24 cellular contexts compared by ENCODE assay signal in the genomic region with DNA sequence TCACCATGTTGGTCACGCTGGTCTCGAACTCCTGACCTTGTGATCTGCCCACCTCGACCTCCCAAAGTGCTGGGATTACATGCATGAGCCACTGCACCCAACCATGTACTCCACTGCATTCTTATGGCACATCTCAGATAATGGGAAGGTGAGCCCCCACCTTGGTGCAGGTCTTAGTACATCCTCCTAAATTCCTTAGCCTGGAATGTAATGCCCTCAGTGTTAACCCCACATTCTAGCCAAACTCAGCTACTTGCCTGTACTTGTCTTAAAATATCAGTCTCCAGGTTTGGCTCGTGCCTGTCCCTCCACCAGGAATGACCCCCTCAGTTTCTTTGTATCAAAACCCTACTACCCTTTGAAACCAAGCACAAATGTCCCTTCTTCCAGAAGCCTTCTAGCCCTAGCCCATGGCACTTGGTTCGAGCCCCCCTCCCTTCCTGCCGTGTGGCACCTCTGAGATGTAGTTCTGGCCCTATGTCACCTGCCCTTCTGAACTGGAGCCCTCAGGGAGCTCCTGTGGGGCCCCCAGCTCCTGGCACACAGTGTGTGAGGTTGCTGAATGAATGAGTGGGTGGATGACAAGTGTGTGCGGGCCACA. TPM values are rescaled to one million over a fixed set of nuclear protein-coding genes. Genes with fewer than 3 reads are reported as not detected.
DNase-seq lines count a peak whose midpoint lies in the region; ATAC-seq and TF ChIP-seq lines count a peak whose summit lies in the region.
"Had no signal": no experiment of that assay in that cellular context is flagged by ENCODE, and none has a peak within 500 bp of the region (broad histone marks: within the 10 kb centered on the region; RNA-seq: fewer than 3 reads in every experiment).

No MANE protein-coding gene starts in this region.

- H3K4me1 Mint-ChIP-seq in mesothelial cell of epicardium, result peaks cover 16% of the 10 kb centered on the region

- no peaks in the 10 kb centered on the region for H3K9me3 ChIP-seq in HEK293 (ENCODE audit: control insufficient read depth, insufficient read depth, low read depth, low read length)
- no peaks in the 10 kb centered on the region for H3K9me3 ChIP-seq in mammary epithelial cell (replicated peaks; ENCODE audit: insufficient read depth, low read length)
- H3K9me3 ChIP-seq in osteoblast (ENCODE audit: low read depth, low read length), result no peaks in the 10 kb centered on the region
- H3K9me3 ChIP-seq: A549, BE2C, Peyer's patch had no signal

- CTCF ChIA-PET in HEK293 (lab: Yijun Ruan, JAX), result interaction anchor here (0.6 to 0.7 kb wide), 2 partner anchors 34 to 205 kb away, joined by 3 read pairs; no protein-coding TSS in a partner anchor
- CTCF ChIA-PET in mammary epithelial cell (lab: Charles Lee; ENCODE audit: low non-redundant PET), result interaction anchor here (0.6 kb wide), 1 partner anchor 257 kb away, joined by 3 read pairs; no protein-coding TSS in a partner anchor

- WGBS in mammary epithelial cell (ENCODE audit: low coverage, missing lambda C conversion rate), result 19% methylated on average over 7 of the region's 7 CpGs

- H3K79me2 ChIP-seq in mammary epithelial cell (ENCODE audit: insufficient read depth, low read length), result no peaks in the 10 kb centered on the region
- H3K79me2 ChIP-seq in osteoblast (ENCODE audit: insufficient read depth, low read length), result no peaks in the 10 kb centered on the region

- in situ Hi-C loops in mammary epithelial cell (cut with MboI; ENCODE audit: low sequenced_read_pairs in 2 of 2), result no loop called here

- dilution Hi-C loops in mammary epithelial cell (cut with HindIII; ENCODE audit: low sequenced_read_pairs), result no loop called here

- POLR2A ChIA-PET in HEK293 (lab: Yijun Ruan, JAX), result interaction anchor here (0.6 kb wide), 1 partner anchor 690 kb away, joined by 3 read pairs; no protein-coding TSS in a partner anchor

- H3K4me3 Mint-ChIP-seq in mesothelial cell of epicardium, result no peak overlapping the region
- H3K4me3 Mint-ChIP-seq: HFFc6 had no signal

- intact Hi-C loops in mammary epithelial cell (cut with micrococcal nuclease) (no loop called here), sciatic nerve (cut with DNase I) (no loop called here)

- no peak for TF ChIP-seq CTCF in HEK293 (tag by site-specific recombination; IDR thresholded peaks at IDR 0.05)
- no peak for TF ChIP-seq CTCF in mammary epithelial cell (conservative IDR thresholded peaks at IDR 0.05 in 1 of 2, IDR thresholded peaks at IDR 0.05 in 1 of 2; ENCODE audit: extremely low read depth in 1 of 2, insufficient read depth in 1 of 2, low read depth in 1 of 2, low read length in 2 of 2)
- TF ChIP-seq CTCF in osteoblast (IDR thresholded peaks at IDR 0.05; ENCODE audit: extremely low read depth, low read depth, low read length), result no peak
- TF ChIP-seq CTCF in GM10266 (IDR thresholded peaks at IDR 0.05; ENCODE audit: control insufficient read depth, insufficient read depth, low read depth, missing control alignments), result no peak
- no peak for TF ChIP-seq CTCF in mesothelial cell of epicardium (IDR thresholded peaks at IDR 0.05; ENCODE audit: unreplicated experiment)

- H4K20me1 ChIP-seq in mammary epithelial cell (ENCODE audit: insufficient read depth, low read length), result no peaks in the 10 kb centered on the region
- no peaks in the 10 kb centered on the region for H4K20me1 ChIP-seq in osteoblast (ENCODE audit: insufficient read depth, low read length)

- no peaks in the 10 kb centered on the region for H3K36me3 Mint-ChIP-seq in mesothelial cell of epicardium
- H3K36me3 Mint-ChIP-seq: IgD-negative memory B cell had no signal

- no peaks in the 10 kb centered on the region for H3K4me1 ChIP-seq in HEK293 (ENCODE audit: control insufficient read depth, insufficient read depth, low read length)
- peaks cover 32% of the 10 kb centered on the region for H3K4me1 ChIP-seq in mammary epithelial cell (ENCODE audit: insufficient read depth, low read length)
- H3K4me1 ChIP-seq in osteoblast (ENCODE audit: insufficient read depth, low read length), result peaks cover 5% of the 10 kb centered on the region
- H3K4me1 ChIP-seq: A549, BE2C had no signal

- H3K4me3 ChIP-seq in HEK293 (ENCODE audit: low read depth, low read length) (no peak overlapping the region), mammary epithelial cell (replicated peaks in 1 of 3; ENCODE audit: insufficient read depth in 1 of 3, low read depth in 2 of 3, low read length in 3 of 3) (no peak overlapping the region), osteoblast (ENCODE audit: insufficient read depth, low read length) (no peak overlapping the region)
- H3K4me3 ChIP-seq: A549, Peyer's patch had no signal

- no peaks in the 10 kb centered on the region for H3K36me3 ChIP-seq in HEK293 (ENCODE audit: control insufficient read depth in 2 of 2, insufficient read depth in 1 of 2, low read length in 2 of 2)
- H3K36me3 ChIP-seq in mammary epithelial cell (ENCODE audit: insufficient read depth, low read length), result no peaks in the 10 kb centered on the region
- H3K36me3 ChIP-seq in osteoblast (ENCODE audit: insufficient read depth, low read length), result no peaks in the 10 kb centered on the region
- H3K36me3 ChIP-seq: BE2C, Peyer's patch had no signal

- no peak overlapping the region for H3K9ac ChIP-seq in mammary epithelial cell (ENCODE audit: insufficient read depth, low read length)

- no peaks in the 10 kb centered on the region for H3K9me3 Mint-ChIP-seq in mesothelial cell of epicardium
- H3K9me3 Mint-ChIP-seq: HFFc6 had no signal

- H3K27ac ChIP-seq in HEK293 (ENCODE audit: extremely low read depth, low read depth, low read length) (no peak overlapping the region), mammary epithelial cell (ENCODE audit: insufficient read depth, low read depth, low read length) (no peak overlapping the region), osteoblast (ENCODE audit: low read depth, low read length) (no peak overlapping the region)
- H3K27ac ChIP-seq: A549, Peyer's patch had no signal

- no TSS peak for BruUV-seq in mammary epithelial cell (replicated peaks; lab: Mats Ljungman, UMichigan)

- H3K4me2 ChIP-seq in mammary epithelial cell (ENCODE audit: insufficient read depth, low read depth, low read length) (peak overlapping the region; percentile 34), osteoblast (ENCODE audit: insufficient read depth, low read length) (no peak overlapping the region)
- H3K4me2 ChIP-seq: A549 had no signal

- H3K27me3 Mint-ChIP-seq in mesothelial cell of epicardium (ENCODE audit: low read depth), result peaks cover 69% of the 10 kb centered on the region

- H3K27me3 ChIP-seq in mammary epithelial cell (ENCODE audit: insufficient read depth, low read length) (no peaks in the 10 kb centered on the region), osteoblast (ENCODE audit: insufficient read depth, low read length) (peaks cover 56% of the 10 kb centered on the region)
- H3K27me3 ChIP-seq: BE2C, Peyer's patch had no signal

- no peak overlapping the region for H3K27ac Mint-ChIP-seq in mesothelial cell of epicardium
- H3K27ac Mint-ChIP-seq: HFFc6 had no signal

- peak overlapping the region; percentile 3 for H2AFZ ChIP-seq in mammary epithelial cell (ENCODE audit: low read depth, low read length)
- no peak overlapping the region for H2AFZ ChIP-seq in osteoblast (ENCODE audit: low read length)

- ATAC-seq in sciatic nerve, result no peak
- ATAC-seq: A549, Right ventricle myocardium inferior had no signal

- peak; percentile 36 for DNase-seq in activated effector memory CD4-positive, alpha-beta T cell treated with anti-CD3 and anti-CD28 coated beads, Interleukin-2, amount 50 U/mL, for 16 hours
- DNase-seq in activated effector memory CD4-positive, alpha-beta T cell treated with Interleukin-2 at 50 U/mL for 16 hours, result no peak
- DNase-seq in mammary epithelial cell (peak; percentile 33), osteoblast (ENCODE audit: insufficient read length, low spot score, missing footprints) (peak; percentile 79), sciatic nerve (ENCODE audit: low spot score) (no peak), GM10266 (ENCODE audit: extremely low spot score) (no peak), mesothelial cell of epicardium (ENCODE audit: low spot score in 2 of 2, unreplicated experiment in 2 of 2) (no peak)
- DNase-seq: BE2C, DMS53, GDM1, HFFc6, MV-4-11, NCI-H1105 treated with DMSO at 0.1 percent for 48 hours, NCI-H1694, NCI-H2081, NCI-H2171, NCI-H345, NCI-H524 treated with DMSO at 0.1 percent for 48 hours, NCI-H82, Peyer's patch had no signal

TF ChIP-seq in HEK293, 187 proteins besides CTCF, POLR2A, EP300 and RAD21:
- TF ChIP-seq ZFHX2 (tag by site-specific recombination; conservative IDR thresholded peaks at IDR 0.05) (peak; percentile 55), ZBTB49 (tag by site-specific recombination; IDR thresholded peaks at IDR 0.05; ENCODE audit: low read depth) (no peak)

RNA-seq across cellular contexts. Expression of gene KCNH3, which starts 8.4 kb away (rescaled TPM):
- total RNA-seq in mammary epithelial cell, result 1 to 10 TPM in 1 of 2 donors, under 1 TPM in 1; under 0.01 to 1.2 TPM
- polyA plus RNA-seq in mammary epithelial cell, result 0.08 TPM
- not detected for polyA minus RNA-seq in mammary epithelial cell
- not detected in 2 replicates for total RNA-seq in osteoblast
- total RNA-seq in sciatic nerve, result 0.27 TPM
- 1.8 to 2.5 TPM (median 2.3 TPM) in 3 replicates for total RNA-seq in mesothelial cell of epicardium

RNA-seq across cellular contexts. Expression of gene MCRS1, which starts 20.8 kb away (rescaled TPM):
- total RNA-seq in mammary epithelial cell (10 to 100 TPM; 43.8 to 59.5 TPM), osteoblast (51.0 and 56.5 TPM in 2 replicates), sciatic nerve (39.3 TPM), mesothelial cell of epicardium (65.6 to 72.4 TPM (median 68.1 TPM) in 3 replicates)
- polyA plus RNA-seq in mammary epithelial cell, result 68.9 TPM
- polyA minus RNA-seq in mammary epithelial cell, result 38.1 TPM

RNA-seq across cellular contexts. Expression of gene FAM186B, which starts 58.2 kb away (rescaled TPM):
- total RNA-seq in mammary epithelial cell, result under 1 TPM; 0.33 to 0.35 TPM
- polyA plus RNA-seq in mammary epithelial cell, result 0.19 TPM
- polyA minus RNA-seq in mammary epithelial cell, result not detected
- total RNA-seq in osteoblast, result 0.59 and 0.72 TPM in 2 replicates
- total RNA-seq in sciatic nerve, result 0.36 TPM
- 0.29 to 0.50 TPM (median 0.40 TPM) in 3 replicates for total RNA-seq in mesothelial cell of epicardium

Comparison
In these comparisons a context has a peak if more than half of its experiments do, and no peak if none do; other contexts are left out.
1. DNase-seq: peak in activated effector memory CD4-positive, alpha-beta T cell treated with anti-CD3 and anti-CD28 coated beads, Interleukin-2, amount 50 U/mL, for 16 hours (single experiment), mammary epithelial cell (single experiment) and osteoblast (single experiment); none in activated effector memory CD4-positive, alpha-beta T cell treated with Interleukin-2 at 50 U/mL for 16 hours (single experiment), sciatic nerve (single experiment), GM10266 (single experiment) and mesothelial cell of epicardium (0 of 2).